8 cellular contexts compared by ENCODE assay signal in genomic region chr22:20566420-20567260, GRCh38. TPM values are rescaled to one million over a fixed set of nuclear protein-coding genes. Genes with fewer than 3 reads are reported as not detected.
A peak's percentile ranks its signal among the peaks of the same experiment; 100 is the strongest.
DNase-seq lines count a peak whose midpoint lies in the region; ATAC-seq and TF ChIP-seq lines count a peak whose summit lies in the region.

No MANE protein-coding gene starts in this region.

- H3K36me3 ChIP-seq in HEK293 (ENCODE audit: control insufficient read depth in 2 of 2, insufficient read depth in 1 of 2, low read length in 2 of 2) (peaks cover 11 to 76% of the 10 kb centered on the region in 2 experiments; a peak in 2 of 3 replicates), fibroblast of lung (ENCODE audit: control insufficient read depth, insufficient read depth, low read length) (peaks cover 32% of the 10 kb centered on the region)

- peak overlapping the region; percentile 58 for H3K4me2 ChIP-seq in fibroblast of lung (ENCODE audit: extremely low read depth, insufficient read depth, low read length)

- H3K4me1 ChIP-seq in HEK293 (ENCODE audit: control insufficient read depth, insufficient read depth, low read length): no peaks in the 10 kb centered on the region
- peaks cover 44% of the 10 kb centered on the region for H3K4me1 ChIP-seq in fibroblast of lung (ENCODE audit: control insufficient read depth, extremely low read depth, insufficient read depth, low read length)

- H3K9ac ChIP-seq in fibroblast of lung (ENCODE audit: insufficient read depth, low read length): peak overlapping the region; percentile 43

- CTCF ChIA-PET in HEK293 (lab: Yijun Ruan, JAX): interaction anchor here (0.7 to 7.0 kb wide), 10 partner anchors 7 to 175 kb away, joined by 3 to 85 read pairs (median 5); no protein-coding TSS in a partner anchor

- peak; percentile 81 for DNase-seq in activated T-cell treated with anti-CD3 and anti-CD28 coated beads, Interleukin-2, amount 50 U/mL, for 1 hour
- DNase-seq in fibroblast of lung (ENCODE audit: low read depth in 2 of 2) (peak; percentile 85 to 95), OCI-M2 (lab: John Stamatoyannopoulos, UW; ENCODE audit: unreplicated experiment) (no peak), cerebellum (ENCODE audit: low spot score) (no peak), NCI-H146 treated with DMSO at 0.1 percent for 48 hours (lab: John Stamatoyannopoulos, UW; ENCODE audit: unreplicated experiment) (no peak)
- DNase-seq in stimulated activated CD4-positive, alpha-beta T cell treated with anti-CD3 and anti-CD28 coated beads, Interleukin-4, amount 100 ng/mL, for 1 hour: peak; percentile 42

- no peak overlapping the region for H3K4me3 ChIP-seq in HEK293 (ENCODE audit: low read depth, low read length)
- H3K4me3 ChIP-seq in fibroblast of lung (replicated peaks in 1 of 4; ENCODE audit: control extremely low read depth in 1 of 4, insufficient read depth in 1 of 4, low read depth in 3 of 4, low read length in 4 of 4): no peak overlapping the region

- POLR2A ChIA-PET in HEK293 (lab: Yijun Ruan, JAX): interaction anchor here (0.7 kb wide), 1 partner anchor 247 kb away, joined by 3 read pairs; the partner anchor contains the start of gene DGCR6L

- no peaks in the 10 kb centered on the region for H3K27me3 ChIP-seq in fibroblast of lung (ENCODE audit: control insufficient read depth, insufficient read depth, low read length)

- H3K9me3 ChIP-seq in HEK293 (ENCODE audit: control insufficient read depth, insufficient read depth, low read depth, low read length) (no peaks in the 10 kb centered on the region), fibroblast of lung (ENCODE audit: control insufficient read depth, insufficient read depth, low read depth, low read length) (no peaks in the 10 kb centered on the region)

- no peak overlapping the region for H2AFZ ChIP-seq in fibroblast of lung (ENCODE audit: low read length)

- ATAC-seq in GM19351 (IDR thresholded peaks at IDR 0.05; ENCODE audit: unreplicated experiment): no peak

- no peak overlapping the region for H3K27ac ChIP-seq in HEK293 (ENCODE audit: extremely low read depth, low read depth, low read length)
- H3K27ac ChIP-seq in fibroblast of lung (ENCODE audit: insufficient read depth, low read length): peak overlapping the region; percentile 89

- H4K20me1 ChIP-seq in fibroblast of lung (ENCODE audit: control insufficient read depth, extremely low read depth, insufficient read depth, low read length): no peaks in the 10 kb centered on the region

- TF ChIP-seq CTCF in HEK293 (tag by site-specific recombination; IDR thresholded peaks at IDR 0.05) (no peak), fibroblast of lung (conservative IDR thresholded peaks at IDR 0.05 in 1 of 2, IDR thresholded peaks at IDR 0.05 in 1 of 2; ENCODE audit: low read depth in 1 of 2, low read length in 2 of 2) (no peak)

- H3K79me2 ChIP-seq in fibroblast of lung (ENCODE audit: control insufficient read depth, insufficient read depth, low read length): peaks cover 14% of the 10 kb centered on the region

TF ChIP-seq in HEK293, 187 proteins besides CTCF, POLR2A, EP300 and RAD21:
- TF ChIP-seq ZNF10 (tag by site-specific recombination; IDR thresholded peaks at IDR 0.05) (peak; percentile 72; the same call in 1 of the 2 replicates), ZNF664 (tag by site-specific recombination; IDR thresholded peaks at IDR 0.05) (no peak)

RNA-seq across cellular contexts. Expression of gene MED15, which starts 59.2 kb away (rescaled TPM):
- total RNA-seq in fibroblast of lung (15.7 and 28.6 TPM in 2 replicates), cerebellum (36.7 TPM)
- polyA plus RNA-seq in fibroblast of lung: 28.6 and 37.9 TPM in 2 replicates
- polyA plus RNA-seq in fibroblast of lung (2012): 56.0 and 61.8 TPM in 2 replicates
- 108 and 110 TPM in 2 replicates for polyA minus RNA-seq in fibroblast of lung (ENCODE audit: low replicate concordance)

Comparison
In these comparisons a context has a peak if more than half of its experiments do, and no peak if none do; other contexts are left out.
1. DNase-seq: peak in activated T-cell treated with anti-CD3 and anti-CD28 coated beads, Interleukin-2, amount 50 U/mL, for 1 hour (single experiment), fibroblast of lung (2 of 2) and stimulated activated CD4-positive, alpha-beta T cell treated with anti-CD3 and anti-CD28 coated beads, Interleukin-4, amount 100 ng/mL, for 1 hour (single experiment); none in OCI-M2 (single experiment), cerebellum (single experiment) and NCI-H146 treated with DMSO at 0.1 percent for 48 hours (single experiment).